In genomic region chr10:98193030-98193429, GRCh38 we compare ENCODE assay signal across 28 cellular contexts.
"Had no signal": no experiment of that assay in that cellular context is flagged by ENCODE, and none has a peak within 500 bp of the region (broad histone marks: within the 10 kb centered on the region; RNA-seq: fewer than 3 reads in every experiment).

No MANE protein-coding gene starts in this region.

- FAIRE-seq: keratinocyte, pancreas, small intestine, urothelium cell line had no signal

- H3K27me3 ChIP-seq: heart right ventricle, hepatocyte, pancreas, sigmoid colon, spleen, suprapubic skin, tibial artery, upper lobe of right lung had no signal

- H3K27ac ChIP-seq: heart right ventricle, hepatocyte, pancreas, prostate gland, sigmoid colon, spleen, suprapubic skin, thoracic aorta, tibial artery, upper lobe of right lung had no signal

- ATAC-seq: heart right ventricle; left cardiac atrium; left lobe of liver; naive thymus-derived CD4-positive, alpha-beta T cell; natural killer cell treated with Interleukin-12 subunit alpha and Interleukin-12 subunit beta and Interleukin-15 and Interleukin-18, amount 100 ng/mL, for 72 hours; pancreas; right cardiac atrium; stimulated activated effector memory CD8-positive, alpha-beta T cell treated with anti-CD3 and anti-CD28 coated beads, Interleukin-12 subunit alpha, Interleukin-12 subunit beta, amount 100 ng/mL, for 72 hours; upper lobe of right lung had no signal

- H3K79me2 ChIP-seq: hepatocyte had no signal

- H3K4me1 ChIP-seq: pancreas, prostate gland, sigmoid colon, suprapubic skin, upper lobe of right lung had no signal

- H2AFZ ChIP-seq: hepatocyte had no signal

- H3K4me3 ChIP-seq: heart right ventricle, hepatocyte, lung, pancreas, prostate gland, sigmoid colon, spleen, suprapubic skin, thoracic aorta, tibial artery, upper lobe of right lung had no signal

- H3K36me3 ChIP-seq: pancreas, prostate gland, thoracic aorta, upper lobe of right lung had no signal

- DNase-seq: heart right ventricle; kidney glomerular epithelial cell; left cardiac atrium; mesendoderm; naive thymus-derived CD4-positive, alpha-beta T cell; nucleus accumbens; pancreas; posterior cingulate gyrus; retina; right cardiac atrium; sigmoid colon; small intestine; spleen; stimulated activated CD4-positive, alpha-beta T cell treated with anti-CD3 and anti-CD28 coated beads, Interleukin-4, amount 100 ng/mL, for 24 hours; stimulated activated naive CD4-positive, alpha-beta T cell; tibial artery; trophoblast cell; upper lobe of right lung had no signal

- H3K4me2 ChIP-seq: hepatocyte had no signal

- H3K9me3 ChIP-seq: pancreas, prostate gland, sigmoid colon, suprapubic skin, thoracic aorta, upper lobe of right lung had no signal
